Comparison of ENCODE assay signal across 8 cellular contexts in genomic region chr17:8630227-8630801, GRCh38. TPM values are rescaled to one million over a fixed set of nuclear protein-coding genes. Genes with fewer than 3 reads are reported as not detected.
DNase-seq lines count a peak whose midpoint lies in the region; ATAC-seq and TF ChIP-seq lines count a peak whose summit lies in the region.

TSS of gene MYH10 (minus strand) at chr17:8630725. CDS start at chr17:8623246, 7,479 bp downstream.

- no peaks in the 10 kb centered on the region for H3K36me3 ChIP-seq in breast epithelium
- H3K36me3 ChIP-seq in left lung, result no peaks in the 10 kb centered on the region

- no peak for DNase-seq in stimulated activated naive CD8-positive, alpha-beta T cell treated with anti-CD3 and anti-CD28 coated beads, Interleukin-15, Interleukin-2, amounts not matched to agents 100 U/mL and 50 U/mL, for 24 hours
- no peak for DNase-seq in breast epithelium (ENCODE audit: low spot score in 2 of 2)
- DNase-seq in left lung, result no peak
- DNase-seq in substantia nigra (lab: John Stamatoyannopoulos, UW), result peak in 10 of 49 donors; percentile 18 to 38 (median 28)
- DNase-seq in SIG-M5 (lab: John Stamatoyannopoulos, UW), result no peak
- DNase-seq in COLO829 (ENCODE audit: low spot score), result no peak
- no peak for DNase-seq in hippocampal formation (lab: John Stamatoyannopoulos, UW)

- H3K4me1 ChIP-seq in breast epithelium (no peaks in the 10 kb centered on the region), left lung (peaks cover 6 to 24% of the 10 kb centered on the region in 2 donors)

- peak within 1 kb of the TSS; percentile 88 for H3K4me3 Mint-ChIP-seq in stimulated activated naive CD8-positive, alpha-beta T cell treated with anti-CD3 and anti-CD28 coated beads, Interleukin-15, Interleukin-2, amounts not matched to agents 100 ng/mL and 50 ng/mL, for 24 hours

- peaks cover 63% of the 10 kb centered on the region for H3K27me3 Mint-ChIP-seq in stimulated activated naive CD8-positive, alpha-beta T cell treated with anti-CD3 and anti-CD28 coated beads, Interleukin-15, Interleukin-2, amounts not matched to agents 100 ng/mL and 50 ng/mL, for 24 hours

- peak within 1 kb of the TSS; percentile 81 to 97 (median 87) for H3K4me3 ChIP-seq in breast epithelium
- H3K4me3 ChIP-seq in left lung, result peak within 1 kb of the TSS; percentile 61 to 87

- H3K27ac Mint-ChIP-seq in stimulated activated naive CD8-positive, alpha-beta T cell treated with anti-CD3 and anti-CD28 coated beads, Interleukin-15, Interleukin-2, amounts not matched to agents 100 ng/mL and 50 ng/mL, for 24 hours, result peak within 1 kb of the TSS; percentile 82

- no peak for ATAC-seq in stimulated activated naive CD8-positive, alpha-beta T cell treated with anti-CD3 and anti-CD28 coated beads, Interleukin-15, Interleukin-2, amounts not matched to agents 100 U/mL and 50 U/mL, for 24 hours
- no peak for ATAC-seq in left lung

- H3K36me3 Mint-ChIP-seq in stimulated activated naive CD8-positive, alpha-beta T cell treated with anti-CD3 and anti-CD28 coated beads, Interleukin-15, Interleukin-2, amounts not matched to agents 100 ng/mL and 50 ng/mL, for 24 hours (ENCODE audit: low read depth), result no peaks in the 10 kb centered on the region

- peaks cover 17% of the 10 kb centered on the region for H3K4me1 Mint-ChIP-seq in stimulated activated naive CD8-positive, alpha-beta T cell treated with anti-CD3 and anti-CD28 coated beads, Interleukin-15, Interleukin-2, amounts not matched to agents 100 ng/mL and 50 ng/mL, for 24 hours (ENCODE audit: low read depth)

- peak in 2 of 3 donors; percentile 17 to 40 for TF ChIP-seq CTCF in breast epithelium (IDR thresholded peaks at IDR 0.05)
- TF ChIP-seq CTCF in left lung (IDR thresholded peaks at IDR 0.05), result no peak

- H3K27ac ChIP-seq in breast epithelium, result peak within 1 kb of the TSS; percentile 91 to 96
- H3K27ac ChIP-seq in left lung, result peak within 1 kb of the TSS; percentile 79 to 80
- H3K27ac ChIP-seq in substantia nigra (ENCODE audit: low read depth, low read length, poor library complexity, severe bottlenecking), result peak within 1 kb of the TSS; percentile 58

- H3K9me3 ChIP-seq in breast epithelium, result no peaks in the 10 kb centered on the region
- H3K9me3 ChIP-seq in left lung, result no peaks in the 10 kb centered on the region

- intact Hi-C loops in breast epithelium (cut with DNase I; ENCODE audit: low total_unique reads) (no loop called here), left lung (cut with DNase I) (no loop called here)

- H3K27me3 ChIP-seq in breast epithelium, result no peaks in the 10 kb centered on the region
- H3K27me3 ChIP-seq in left lung, result peaks cover 6 to 99% of the 10 kb centered on the region in 2 donors

- no peak for TF ChIP-seq POLR2A in breast epithelium (IDR thresholded peaks at IDR 0.05)

- no peaks in the 10 kb centered on the region for H3K9me3 Mint-ChIP-seq in stimulated activated naive CD8-positive, alpha-beta T cell treated with anti-CD3 and anti-CD28 coated beads, Interleukin-15, Interleukin-2, amounts not matched to agents 100 ng/mL and 50 ng/mL, for 24 hours

RNA-seq across cellular contexts. Expression of gene MYH10, which starts in this region (rescaled TPM):
- total RNA-seq in breast epithelium, result 10 to 100 TPM; 46.2 to 54.7 (median 46.7) TPM
- total RNA-seq in left lung, result 100 to 1,000 TPM in 1 of 2 donors, 10 to 100 TPM in 1; 70.9 to 100 TPM

Comparison
In these comparisons a context has a peak if more than half of its experiments do, and no peak if none do; other contexts are left out.
1. CTCF ChIP-seq: peak in breast epithelium (2 of 3); none in left lung (0 of 2).
2. Peak in every context shown above with its lines, with median percentiles within 50 percentile points of each other: H3K27ac ChIP-seq.